8 cellular contexts compared by ENCODE assay signal in genomic region chr3:180913582-180914404, GRCh38. TPM values are rescaled to one million over a fixed set of nuclear protein-coding genes. Genes with fewer than 3 reads are reported as not detected.
DNase-seq lines count a peak whose midpoint lies in the region; ATAC-seq, FAIRE-seq and TF ChIP-seq lines count a peak whose summit lies in the region.

No MANE protein-coding gene starts in this region.

- H3K27ac ChIP-seq in RWPE2 (ENCODE audit: poor library complexity, severe bottlenecking), result peak overlapping the region; percentile 56
- H3K27ac ChIP-seq in prostate gland, result peak overlapping the region in 1 of 2 donors; percentile 93

- peak; percentile 43 for FAIRE-seq in H54 (lab: Jason Lieb, UNC)

- no peak for ATAC-seq in RWPE2 (ENCODE audit: low read depth)

- H3K4me1 ChIP-seq in RWPE2 (ENCODE audit: insufficient read depth, poor library complexity, severe bottlenecking), result peaks cover 5% of the 10 kb centered on the region
- H3K4me1 ChIP-seq in prostate gland (replicated peaks), result peaks cover 6% of the 10 kb centered on the region

- intact Hi-C loops in prostate gland (cut with DNase I), result loop anchor here (2.0 kb wide), 1 partner anchor 75 kb away; the partner anchor contains the start of gene DNAJC19

- H3K4me3 ChIP-seq in RWPE2 (ENCODE audit: severe bottlenecking) (peak overlapping the region; percentile 68), fibroblast of mammary gland (ENCODE audit: control insufficient read depth, low read depth, low read length) (peak overlapping the region; percentile 98), prostate gland (peak overlapping the region; percentile 88 to 91)

- H3K36me3 ChIP-seq in RWPE2 (ENCODE audit: low read depth) (peaks cover 41% of the 10 kb centered on the region), prostate gland (no peaks in the 10 kb centered on the region)

- TF ChIP-seq POLR2A in H54 (IDR thresholded peaks at IDR 0.05; ENCODE audit: low read depth, low read length), result no peak
- no peak for TF ChIP-seq POLR2A in prostate gland (IDR thresholded peaks at IDR 0.05)

- no peaks in the 10 kb centered on the region for H3K9me3 ChIP-seq in RWPE2 (ENCODE audit: severe bottlenecking)
- H3K9me3 ChIP-seq in prostate gland, result no peaks in the 10 kb centered on the region

- DNase-seq in H54 (ENCODE audit: insufficient read length, low spot score) (no peak), RWPE2 (ENCODE audit: low spot score) (no peak), fibroblast of mammary gland (ENCODE audit: low read depth) (peak; percentile 67), prostate gland (ENCODE audit: low spot score) (no peak), HuH-7.5 (ENCODE audit: low spot score) (no peak), UCSD-AML1 (lab: John Stamatoyannopoulos, UW; ENCODE audit: unreplicated experiment) (no peak), AG20443 (ENCODE audit: low spot score) (no peak), COR-L47 (lab: John Stamatoyannopoulos, UW) (no peak)

- no peak for TF ChIP-seq CTCF in RWPE2 (IDR thresholded peaks at IDR 0.05; ENCODE audit: poor library complexity, severe bottlenecking)
- no peak for TF ChIP-seq CTCF in fibroblast of mammary gland (conservative IDR thresholded peaks at IDR 0.05; ENCODE audit: control insufficient read depth, insufficient read depth, low read depth, low read length)
- TF ChIP-seq CTCF in prostate gland (IDR thresholded peaks at IDR 0.05), result no peak

- 15% methylated on average over 19 of the region's 19 CpGs for whole genome bisulfite sequencing in prostate gland

- no peaks in the 10 kb centered on the region for H3K27me3 ChIP-seq in RWPE2 (ENCODE audit: insufficient read depth, poor library complexity, severe bottlenecking)
- H3K27me3 ChIP-seq in prostate gland (replicated peaks; ENCODE audit: insufficient read depth), result no peaks in the 10 kb centered on the region

RNA-seq across cellular contexts. Expression of gene FXR1, which starts 1.3 kb away (rescaled TPM):
- 100 to 1,000 TPM in 1 of 2 donors, 10 to 100 TPM in 1; 80.2 to 114 TPM for total RNA-seq in prostate gland
